In genomic region chr3:167936010-167936409, GRCh38 we compare ENCODE assay signal across 29 cellular contexts.
DNase-seq lines count a peak whose midpoint lies in the region; ATAC-seq, FAIRE-seq and TF ChIP-seq lines count a peak whose summit lies in the region.
"Had no signal": no experiment of that assay in that cellular context is flagged by ENCODE, and none has a peak within 500 bp of the region (broad histone marks: within the 10 kb centered on the region; RNA-seq: fewer than 3 reads in every experiment).

No MANE protein-coding gene starts in this region.

- H3K4me1 ChIP-seq in right cardiac atrium (ENCODE audit: control insufficient read depth, insufficient read depth, low read length) (no peaks in the 10 kb centered on the region), kidney (ENCODE audit: control insufficient read depth in 1 of 2, insufficient read depth in 1 of 2, low read depth in 1 of 2, low read length in 2 of 2) (no peaks in the 10 kb centered on the region)
- H3K4me1 ChIP-seq: breast epithelium, stomach had no signal

- ATAC-seq in right cardiac atrium = peak; percentile 48 to 55
- ATAC-seq: activated T-helper 17 cell treated with anti-CD3 and anti-CD28 coated beads, Interleukin-2, amount 50 U/mL, for 72 hours; esophagus mucosa; left lobe of liver; Panc1 had no signal

- intact Hi-C loops in right cardiac atrium (cut with DNase I) (loop anchor here in 1 of 4 donors (10.0 kb wide), 1 partner anchor 99 kb away; no protein-coding TSS in a partner anchor), kidney (cut with DNase I) (no loop called here)

- H3K27me3 ChIP-seq in right cardiac atrium (ENCODE audit: control insufficient read depth, insufficient read depth) = no peaks in the 10 kb centered on the region
- H3K27me3 ChIP-seq: breast epithelium, MG63, stomach, tibial artery had no signal

- H3K9me3 ChIP-seq in right cardiac atrium (ENCODE audit: control insufficient read depth, low read length) (no peaks in the 10 kb centered on the region), kidney (ENCODE audit: control insufficient read depth in 1 of 2, low read length in 2 of 2) (no peaks in the 10 kb centered on the region)
- H3K9me3 ChIP-seq: breast epithelium, MG63, stomach, tibial artery had no signal

- TF ChIP-seq CTCF in C4-2B (conservative IDR thresholded peaks at IDR 0.05) (no peak), LNCaP clone FGC (IDR thresholded peaks at IDR 0.05; ENCODE audit: control insufficient read depth, extremely low read depth, insufficient read depth) (no peak), VCaP (conservative IDR thresholded peaks at IDR 0.05) (no peak), kidney (IDR thresholded peaks at IDR 0.05; ENCODE audit: borderline replicate concordance, extremely low read depth, insufficient read depth) (no peak)

- no peak for FAIRE-seq in kidney (lab: Jason Lieb, UNC)

- no peak overlapping the region for H3K4me3 ChIP-seq in LNCaP clone FGC (ENCODE audit: low read depth, low read length)
- H3K4me3 ChIP-seq in right cardiac atrium (ENCODE audit: low read length) = no peak overlapping the region
- no peak overlapping the region for H3K4me3 ChIP-seq in kidney (ENCODE audit: low read length in 2 of 2)
- H3K4me3 ChIP-seq: breast epithelium, coronary artery, MG63, stomach, tibial artery had no signal

- no peaks in the 10 kb centered on the region for H3K36me3 ChIP-seq in kidney (ENCODE audit: control insufficient read depth in 1 of 2, insufficient read depth in 2 of 2, low read length in 2 of 2)
- H3K36me3 ChIP-seq: breast epithelium, MG63, stomach, tibial artery had no signal

- DNase-seq in LNCaP clone FGC (ENCODE audit: low read depth) (peak; percentile 79), right cardiac atrium (peak in 1 of 3 donors; percentile 20), putamen (ENCODE audit: low spot score) (no peak), NCI-H146 treated with DMSO at 0.1 percent for 48 hours (lab: John Stamatoyannopoulos, UW; ENCODE audit: unreplicated experiment) (no peak), kidney (no peak)
- DNase-seq: ACHN; activated CD4-positive, alpha-beta T cell treated with anti-CD3 and anti-CD28 coated beads, Interleukin-2, amount 50 U/mL, for 4 hours; activated naive CD4-positive, alpha-beta T cell treated with anti-CD3 and anti-CD28 coated beads, Interleukin-2, amount 50 U/mL, for 16 hours; amniotic stem cell; foreskin melanocyte; GDM1; H7; hippocampal formation; MG63; naive B cell; NCI-H1417 treated with DMSO at 0.1 percent for 48 hours; NCI-H2107; NCI-H524; stimulated activated CD4-positive, alpha-beta T cell treated with anti-CD3 and anti-CD28 coated beads, Interleukin-2, amount 100 ng/mL, for 24 hours; stomach; tibial artery had no signal

- H3K27ac ChIP-seq in C4-2B (peak overlapping the region; percentile 62), VCaP (peak overlapping the region; percentile 68), right cardiac atrium (ENCODE audit: low read length) (no peak overlapping the region), kidney (ENCODE audit: low read depth in 2 of 2, low read length in 2 of 2) (no peak overlapping the region)
- H3K27ac ChIP-seq: breast epithelium, coronary artery, stomach, tibial artery had no signal

- no peak overlapping the region for H3K9ac ChIP-seq in kidney (ENCODE audit: low read length in 2 of 2)

- WGBS in right cardiac atrium = 75% methylated on average over 6 of the region's 6 CpGs

Comparison
In these comparisons a context has a peak if more than half of its experiments do, and no peak if none do; other contexts are left out.
1. H3K27ac ChIP-seq: peak in C4-2B (single experiment) and VCaP (single experiment); none in right cardiac atrium (single experiment) and kidney (0 of 2).